1 cellular context compared by ENCODE assay signal in genomic region chr19:45879971-45880370, GRCh38.
TF ChIP-seq lines count a peak whose summit lies in the region.

No MANE protein-coding gene starts in this region.

TF ChIP-seq in K562, 482 proteins besides CTCF, POLR2A, EP300 and RAD21:
- TF ChIP-seq MIER1 (IDR thresholded peaks at IDR 0.05; ENCODE audit: low read depth) (no peak), FOXJ3 (CRISPR knock-in tag; IDR thresholded peaks at IDR 0.05) (no peak), ZNF263 (CRISPR knock-in tag; IDR thresholded peaks at IDR 0.05; ENCODE audit: borderline replicate concordance) (no peak), BMI1 (IDR thresholded peaks at IDR 0.05; ENCODE audit: low read length) (no peak), NR2F6 (CRISPR knock-in tag; IDR thresholded peaks at IDR 0.05) (no peak), DLX4 (CRISPR knock-in tag; IDR thresholded peaks at IDR 0.05) (no peak), NELFE (IDR thresholded peaks at IDR 0.05; ENCODE audit: insufficient read depth, insufficient read length) (no peak), ZBTB17 (CRISPR knock-in tag; IDR thresholded peaks at IDR 0.05) (no peak), MEIS2 (IDR thresholded peaks at IDR 0.05; ENCODE audit: partially characterized antibody) (no peak), KDM1A (IDR thresholded peaks at IDR 0.05) (peak in 1 of 2 experiments; percentile 39; a peak in 1 of 4 replicates), TBL1XR1 (IDR thresholded peaks at IDR 0.05; ENCODE audit: low read length in 2 of 2) (no peak), RFX7 (CRISPR knock-in tag; IDR thresholded peaks at IDR 0.05) (no peak), ZNF511 (CRISPR knock-in tag; IDR thresholded peaks at IDR 0.05) (no peak), KLF1 (tag; IDR thresholded peaks at IDR 0.05) (no peak), YBX1 (IDR thresholded peaks at IDR 0.05) (no peak), GABPB2 (CRISPR knock-in tag; conservative IDR thresholded peaks at IDR 0.05) (no peak), ZNF384 (IDR thresholded peaks at IDR 0.05; ENCODE audit: low read depth, low read length) (no peak), CBFA2T3 (IDR thresholded peaks at IDR 0.05) (no peak), ZNF347 (CRISPR knock-in tag; IDR thresholded peaks at IDR 0.05; ENCODE audit: low read depth) (no peak), SNRNP70 (optimal IDR thresholded peaks at IDR 0.05; ENCODE audit: low read depth, low read length) (no peak), CREB3L1 (IDR thresholded peaks at IDR 0.05; ENCODE audit: borderline replicate concordance, low read depth) (no peak), RBM25 (IDR thresholded peaks at IDR 0.05; ENCODE audit: low read depth, low read length, severe bottlenecking) (peak; percentile 29), ZNF830 (CRISPR knock-in tag; IDR thresholded peaks at IDR 0.05) (no peak), SIX5 (IDR thresholded peaks at IDR 0.05; ENCODE audit: borderline replicate concordance in 1 of 2, insufficient read depth in 1 of 2, low read depth in 1 of 2, low read length in 2 of 2) (no peak), RAD51 (IDR thresholded peaks at IDR 0.05; ENCODE audit: borderline replicate concordance, low read depth) (peak; percentile 60; the same call in 1 of the 2 replicates), PATZ1 (CRISPR knock-in tag; IDR thresholded peaks at IDR 0.05; ENCODE audit: borderline replicate concordance) (no peak)
- TF ChIP-seq, protein P1, sequence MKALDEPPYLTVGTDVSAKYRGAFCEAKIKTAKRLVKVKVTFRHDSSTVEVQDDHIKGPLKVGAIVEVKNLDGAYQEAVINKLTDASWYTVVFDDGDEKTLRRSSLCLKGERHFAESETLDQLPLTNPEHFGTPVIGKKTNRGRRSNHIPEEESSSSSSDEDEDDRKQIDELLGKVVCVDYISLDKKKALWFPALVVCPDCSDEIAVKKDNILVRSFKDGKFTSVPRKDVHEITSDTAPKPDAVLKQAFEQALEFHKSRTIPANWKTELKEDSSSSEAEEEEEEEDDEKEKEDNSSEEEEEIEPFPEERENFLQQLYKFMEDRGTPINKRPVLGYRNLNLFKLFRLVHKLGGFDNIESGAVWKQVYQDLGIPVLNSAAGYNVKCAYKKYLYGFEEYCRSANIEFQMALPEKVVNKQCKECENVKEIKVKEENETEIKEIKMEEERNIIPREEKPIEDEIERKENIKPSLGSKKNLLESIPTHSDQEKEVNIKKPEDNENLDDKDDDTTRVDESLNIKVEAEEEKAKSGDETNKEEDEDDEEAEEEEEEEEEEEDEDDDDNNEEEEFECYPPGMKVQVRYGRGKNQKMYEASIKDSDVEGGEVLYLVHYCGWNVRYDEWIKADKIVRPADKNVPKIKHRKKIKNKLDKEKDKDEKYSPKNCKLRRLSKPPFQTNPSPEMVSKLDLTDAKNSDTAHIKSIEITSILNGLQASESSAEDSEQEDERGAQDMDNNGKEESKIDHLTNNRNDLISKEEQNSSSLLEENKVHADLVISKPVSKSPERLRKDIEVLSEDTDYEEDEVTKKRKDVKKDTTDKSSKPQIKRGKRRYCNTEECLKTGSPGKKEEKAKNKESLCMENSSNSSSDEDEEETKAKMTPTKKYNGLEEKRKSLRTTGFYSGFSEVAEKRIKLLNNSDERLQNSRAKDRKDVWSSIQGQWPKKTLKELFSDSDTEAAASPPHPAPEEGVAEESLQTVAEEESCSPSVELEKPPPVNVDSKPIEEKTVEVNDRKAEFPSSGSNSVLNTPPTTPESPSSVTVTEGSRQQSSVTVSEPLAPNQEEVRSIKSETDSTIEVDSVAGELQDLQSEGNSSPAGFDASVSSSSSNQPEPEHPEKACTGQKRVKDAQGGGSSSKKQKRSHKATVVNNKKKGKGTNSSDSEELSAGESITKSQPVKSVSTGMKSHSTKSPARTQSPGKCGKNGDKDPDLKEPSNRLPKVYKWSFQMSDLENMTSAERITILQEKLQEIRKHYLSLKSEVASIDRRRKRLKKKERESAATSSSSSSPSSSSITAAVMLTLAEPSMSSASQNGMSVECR (CRISPR knock-in tag; IDR thresholded peaks at IDR 0.05) = no peak
- TF ChIP-seq, protein P2, sequence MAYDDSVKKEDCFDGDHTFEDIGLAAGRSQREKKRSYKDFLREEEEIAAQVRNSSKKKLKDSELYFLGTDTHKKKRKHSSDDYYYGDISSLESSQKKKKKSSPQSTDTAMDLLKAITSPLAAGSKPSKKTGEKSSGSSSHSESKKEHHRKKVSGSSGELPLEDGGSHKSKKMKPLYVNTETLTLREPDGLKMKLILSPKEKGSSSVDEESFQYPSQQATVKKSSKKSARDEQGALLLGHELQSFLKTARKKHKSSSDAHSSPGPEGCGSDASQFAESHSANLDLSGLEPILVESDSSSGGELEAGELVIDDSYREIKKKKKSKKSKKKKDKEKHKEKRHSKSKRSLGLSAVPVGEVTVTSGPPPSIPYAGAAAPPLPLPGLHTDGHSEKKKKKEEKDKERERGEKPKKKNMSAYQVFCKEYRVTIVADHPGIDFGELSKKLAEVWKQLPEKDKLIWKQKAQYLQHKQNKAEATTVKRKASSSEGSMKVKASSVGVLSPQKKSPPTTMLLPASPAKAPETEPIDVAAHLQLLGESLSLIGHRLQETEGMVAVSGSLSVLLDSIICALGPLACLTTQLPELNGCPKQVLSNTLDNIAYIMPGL (CRISPR knock-in tag; IDR thresholded peaks at IDR 0.05) = no peak
- TF ChIP-seq, protein P3, sequence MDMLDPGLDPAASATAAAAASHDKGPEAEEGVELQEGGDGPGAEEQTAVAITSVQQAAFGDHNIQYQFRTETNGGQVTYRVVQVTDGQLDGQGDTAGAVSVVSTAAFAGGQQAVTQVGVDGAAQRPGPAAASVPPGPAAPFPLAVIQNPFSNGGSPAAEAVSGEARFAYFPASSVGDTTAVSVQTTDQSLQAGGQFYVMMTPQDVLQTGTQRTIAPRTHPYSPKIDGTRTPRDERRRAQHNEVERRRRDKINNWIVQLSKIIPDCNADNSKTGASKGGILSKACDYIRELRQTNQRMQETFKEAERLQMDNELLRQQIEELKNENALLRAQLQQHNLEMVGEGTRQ (CRISPR knock-in tag; IDR thresholded peaks at IDR 0.05) = peak; percentile 23; the same call in 1 of the 2 replicates
- TF ChIP-seq, protein P4, sequence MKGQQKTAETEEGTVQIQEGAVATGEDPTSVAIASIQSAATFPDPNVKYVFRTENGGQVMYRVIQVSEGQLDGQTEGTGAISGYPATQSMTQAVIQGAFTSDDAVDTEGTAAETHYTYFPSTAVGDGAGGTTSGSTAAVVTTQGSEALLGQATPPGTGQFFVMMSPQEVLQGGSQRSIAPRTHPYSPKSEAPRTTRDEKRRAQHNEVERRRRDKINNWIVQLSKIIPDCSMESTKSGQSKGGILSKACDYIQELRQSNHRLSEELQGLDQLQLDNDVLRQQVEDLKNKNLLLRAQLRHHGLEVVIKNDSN (CRISPR knock-in tag; IDR thresholded peaks at IDR 0.05) = peak; percentile 64
- TF ChIP-seq, protein P5, sequence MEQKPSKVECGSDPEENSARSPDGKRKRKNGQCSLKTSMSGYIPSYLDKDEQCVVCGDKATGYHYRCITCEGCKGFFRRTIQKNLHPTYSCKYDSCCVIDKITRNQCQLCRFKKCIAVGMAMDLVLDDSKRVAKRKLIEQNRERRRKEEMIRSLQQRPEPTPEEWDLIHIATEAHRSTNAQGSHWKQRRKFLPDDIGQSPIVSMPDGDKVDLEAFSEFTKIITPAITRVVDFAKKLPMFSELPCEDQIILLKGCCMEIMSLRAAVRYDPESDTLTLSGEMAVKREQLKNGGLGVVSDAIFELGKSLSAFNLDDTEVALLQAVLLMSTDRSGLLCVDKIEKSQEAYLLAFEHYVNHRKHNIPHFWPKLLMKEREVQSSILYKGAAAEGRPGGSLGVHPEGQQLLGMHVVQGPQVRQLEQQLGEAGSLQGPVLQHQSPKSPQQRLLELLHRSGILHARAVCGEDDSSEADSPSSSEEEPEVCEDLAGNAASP (IDR thresholded peaks at IDR 0.05) = no peak
- TF ChIP-seq, protein P6, sequence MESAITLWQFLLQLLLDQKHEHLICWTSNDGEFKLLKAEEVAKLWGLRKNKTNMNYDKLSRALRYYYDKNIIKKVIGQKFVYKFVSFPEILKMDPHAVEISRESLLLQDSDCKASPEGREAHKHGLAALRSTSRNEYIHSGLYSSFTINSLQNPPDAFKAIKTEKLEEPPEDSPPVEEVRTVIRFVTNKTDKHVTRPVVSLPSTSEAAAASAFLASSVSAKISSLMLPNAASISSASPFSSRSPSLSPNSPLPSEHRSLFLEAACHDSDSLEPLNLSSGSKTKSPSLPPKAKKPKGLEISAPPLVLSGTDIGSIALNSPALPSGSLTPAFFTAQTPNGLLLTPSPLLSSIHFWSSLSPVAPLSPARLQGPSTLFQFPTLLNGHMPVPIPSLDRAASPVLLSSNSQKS (CRISPR knock-in tag; IDR thresholded peaks at IDR 0.05) = no peak
